Comparison of ENCODE assay signal across 12 cellular contexts in genomic region chr17:2240541-2240940, GRCh38.
DNase-seq lines count a peak whose midpoint lies in the region; ATAC-seq, FAIRE-seq and TF ChIP-seq lines count a peak whose summit lies in the region.
"Had no signal": no experiment of that assay in that cellular context is flagged by ENCODE, and none has a peak within 500 bp of the region (broad histone marks: within the 10 kb centered on the region; RNA-seq: fewer than 3 reads in every experiment).

No MANE protein-coding gene starts in this region.

- CTCF ChIA-PET in GM12878 (lab: Yijun Ruan, JAX), result interaction anchor here (0.9 to 2.6 kb wide), 25 partner anchors 9 to 187 kb away, joined by 3 to 25 read pairs (median 4); partner anchors contain the start of gene HIC1
- CTCF ChIA-PET in naive thymus-derived CD4-positive, alpha-beta T cell (lab: Charles Lee), result no interaction called here

- RAD21 ChIA-PET in GM12878 (lab: Charles Lee; ENCODE audit: unreplicated experiment), result interaction anchor here (0.6 to 2.6 kb wide), 26 partner anchors 17 to 187 kb away, joined by 3 to 54 read pairs (median 6); partner anchors contain the start of genes HIC1 and TSR1

- SMC1A ChIA-PET in GM12878 (lab: Charles Lee; ENCODE audit: uncharacterized antibody, unreplicated experiment), result interaction anchor here (0.6 to 2.5 kb wide), 30 partner anchors 10 to 191 kb away, joined by 3 to 30 read pairs (median 6); partner anchors contain the start of gene HIC1

- POLR2A ChIA-PET in GM12878 (lab: Charles Lee), result interaction anchor here (0.5 to 2.6 kb wide), 15 partner anchors 13 to 185 kb away, joined by 3 to 21 read pairs (median 5); partner anchors contain the start of gene HIC1
- POLR2A ChIA-PET in naive thymus-derived CD4-positive, alpha-beta T cell (lab: Charles Lee), result interaction anchor here (1.1 kb wide), 1 partner anchor 8 kb away, joined by 5 read pairs; no protein-coding TSS in a partner anchor

- no peak for TF ChIP-seq EP300 in GM12878 (IDR thresholded peaks at IDR 0.05; ENCODE audit: borderline replicate concordance in 1 of 2, control insufficient read depth in 1 of 2, low read depth in 2 of 2, low read length in 2 of 2)

- H3K27me3 ChIP-seq in ACC112 (ENCODE audit: insufficient read depth, low read length) (no peaks in the 10 kb centered on the region), GM12878 (replicated peaks in 1 of 2; ENCODE audit: control insufficient read depth in 2 of 2, insufficient read depth in 2 of 2, low read length in 1 of 2) (no peaks in the 10 kb centered on the region)
- H3K27me3 ChIP-seq in naive thymus-derived CD4-positive, alpha-beta T cell (ENCODE audit: control insufficient read depth in 2 of 2, insufficient read depth in 2 of 2, low read length in 2 of 2), result no peaks in the 10 kb centered on the region
- H3K27me3 ChIP-seq: cardiac muscle cell had no signal

- DNase-seq in GM12878 (ENCODE audit: low read depth, low spot score), result no peak
- no peak for DNase-seq in naive thymus-derived CD4-positive, alpha-beta T cell
- no peak for DNase-seq in natural killer cell
- DNase-seq in GM19239 (ENCODE audit: insufficient read length, low spot score), result no peak
- no peak for DNase-seq in germinal center (ENCODE audit: low spot score)
- DNase-seq: GOT3, NCI-H187, nephron progenitor cell had no signal

- FAIRE-seq in GM12878 (lab: Jason Lieb, UNC) (no peak), GM19239 (lab: Jason Lieb, UNC) (no peak)

- H3K36me3 ChIP-seq in ACC112 (ENCODE audit: insufficient read depth, low read length) (peaks cover 3% of the 10 kb centered on the region; the same call in 1 of the 2 replicates), GM12878 (ENCODE audit: control insufficient read depth in 2 of 2, insufficient read depth in 2 of 2, low read length in 1 of 2) (peaks cover 2 to 16% of the 10 kb centered on the region in 2 experiments; a peak in 3 of 4 replicates)
- peaks cover 0 to 53% (median 5%) of the 10 kb centered on the region in 3 experiments for H3K36me3 ChIP-seq in naive thymus-derived CD4-positive, alpha-beta T cell (ENCODE audit: control insufficient read depth in 2 of 3, insufficient read depth in 3 of 3, low read length in 3 of 3)

- peak overlapping the region in 6 of 9 donors; percentile 32 to 92 (median 43) for H3K27ac Mint-ChIP-seq in naive thymus-derived CD4-positive, alpha-beta T cell
- no peak overlapping the region for H3K27ac Mint-ChIP-seq in natural killer cell

- no peak overlapping the region for H2AFZ ChIP-seq in ACC112 (ENCODE audit: low read length, unreplicated experiment)
- H2AFZ ChIP-seq in GM12878 (ENCODE audit: control insufficient read depth, low read depth, low read length), result no peak overlapping the region

- in situ Hi-C loops in GM12878 (cut with MboI), result loop anchor here (10.0 kb wide), 1 partner anchor 176 kb away; no protein-coding TSS in a partner anchor

- TF ChIP-seq CTCF in GM12878 (IDR thresholded peaks at IDR 0.05 in 2 of 3, conservative IDR thresholded peaks at IDR 0.05 in 1 of 3; ENCODE audit: control insufficient read depth in 2 of 3, extremely low read depth in 1 of 3, insufficient read depth in 1 of 3, low read depth in 3 of 3, low read length in 3 of 3) (no peak), natural killer cell (IDR thresholded peaks at IDR 0.05) (no peak)

- peak overlapping the region; percentile 8; the same call in 1 of the 2 replicates for H3K4me3 ChIP-seq in ACC112 (ENCODE audit: low read depth, low read length)
- peak overlapping the region; percentile 61 for H3K4me3 ChIP-seq in GM12878
- no peak overlapping the region for H3K4me3 ChIP-seq in naive thymus-derived CD4-positive, alpha-beta T cell (ENCODE audit: low read length)
- H3K4me3 ChIP-seq: cardiac muscle cell had no signal

- H3K4me1 Mint-ChIP-seq in naive thymus-derived CD4-positive, alpha-beta T cell, result peaks cover 7 to 80% (median 24%) of the 10 kb centered on the region in 7 donors
- peaks cover 0 to 12% of the 10 kb centered on the region in 2 donors for H3K4me1 Mint-ChIP-seq in natural killer cell

- no peaks in the 10 kb centered on the region for H4K20me1 ChIP-seq in GM12878 (ENCODE audit: control insufficient read depth, insufficient read depth)

- intact Hi-C loops in GM12878 (cut with micrococcal nuclease; ENCODE audit: unreplicated experiment), result loop anchor here (5.0 kb wide), 2 partner anchors 48 to 168 kb away; no protein-coding TSS in a partner anchor
- intact Hi-C loops in naive thymus-derived CD4-positive, alpha-beta T cell (cut with micrococcal nuclease), result loop anchor here (5.0 to 10.0 kb wide), 3 partner anchors 46 to 333 kb away; no protein-coding TSS in a partner anchor
- intact Hi-C loops in natural killer cell (cut with micrococcal nuclease), result no loop called here

- peak overlapping the region in 1 of 10 donors; percentile 71 for H3K4me3 Mint-ChIP-seq in naive thymus-derived CD4-positive, alpha-beta T cell
- H3K4me3 Mint-ChIP-seq in natural killer cell, result no peak overlapping the region
- H3K4me3 Mint-ChIP-seq: nephron progenitor cell had no signal

- H3K4me1 ChIP-seq in ACC112 (ENCODE audit: control insufficient read depth, insufficient read depth, low read length, unreplicated experiment) (peaks cover 77% of the 10 kb centered on the region), GM12878 (ENCODE audit: control insufficient read depth, insufficient read depth, low read length) (peaks cover 57% of the 10 kb centered on the region)
- no peaks in the 10 kb centered on the region for H3K4me1 ChIP-seq in naive thymus-derived CD4-positive, alpha-beta T cell (ENCODE audit: control insufficient read depth in 2 of 2, insufficient read depth in 2 of 2, low read length in 2 of 2)

- H3K4me2 ChIP-seq in GM12878 (ENCODE audit: control insufficient read depth, insufficient read depth), result peak overlapping the region; percentile 95

- H3K27ac ChIP-seq in ACC112 (ENCODE audit: low read depth, low read length) (peak overlapping the region; percentile 90), GM12878 (ENCODE audit: control insufficient read depth, insufficient read depth) (peak overlapping the region; percentile 99)
- no peak overlapping the region for H3K27ac ChIP-seq in naive thymus-derived CD4-positive, alpha-beta T cell (ENCODE audit: low read depth, low read length)

- H3K79me2 ChIP-seq in ACC112 (ENCODE audit: control insufficient read depth, insufficient read depth, low read length, unreplicated experiment) (no peaks in the 10 kb centered on the region), GM12878 (ENCODE audit: control insufficient read depth, insufficient read depth, low read length) (peaks cover 34% of the 10 kb centered on the region)

- TSS peak; percentile 82 for BruUV-seq in GM12878 (replicated peaks; lab: Mats Ljungman, UMichigan)

- no peaks in the 10 kb centered on the region for H3K27me3 Mint-ChIP-seq in naive thymus-derived CD4-positive, alpha-beta T cell
- H3K27me3 Mint-ChIP-seq in natural killer cell (ENCODE audit: low read depth in 2 of 2), result no peaks in the 10 kb centered on the region

- WGBS in GM12878 (ENCODE audit: insufficient coverage, insufficient replicate concordance, low lambda C conversion rate, missing lambda C conversion rate), result 44% methylated on average over 13 of the region's 13 CpGs

- H3K36me3 Mint-ChIP-seq in naive thymus-derived CD4-positive, alpha-beta T cell, result peaks cover 6 to 53% (median 32%) of the 10 kb centered on the region in 5 donors
- H3K36me3 Mint-ChIP-seq in natural killer cell, result peaks cover 17% of the 10 kb centered on the region

- H3K9me3 ChIP-seq in GM12878 (replicated peaks; ENCODE audit: control insufficient read depth, insufficient read depth, low read length), result no peaks in the 10 kb centered on the region
- H3K9me3 ChIP-seq in naive thymus-derived CD4-positive, alpha-beta T cell (ENCODE audit: control insufficient read depth in 2 of 3, low read length in 3 of 3), result no peaks in the 10 kb centered on the region

- no peak for TF ChIP-seq POLR2A in GM12878 (IDR thresholded peaks at IDR 0.05; ENCODE audit: low read depth, low read length)

- H3K9ac ChIP-seq in GM12878 (ENCODE audit: control insufficient read depth, insufficient read depth, low read length), result peak overlapping the region; percentile 91

- ATAC-seq in GM21825 (IDR thresholded peaks at IDR 0.05; ENCODE audit: unreplicated experiment), result peak; percentile 2
- no peak for ATAC-seq in GM12878
- no peak for ATAC-seq in naive thymus-derived CD4-positive, alpha-beta T cell
- no peak for ATAC-seq in natural killer cell
- ATAC-seq in GM21619 (IDR thresholded peaks at IDR 0.05; ENCODE audit: unreplicated experiment), result no peak

- H3K9me3 Mint-ChIP-seq in naive thymus-derived CD4-positive, alpha-beta T cell, result no peaks in the 10 kb centered on the region
- H3K9me3 Mint-ChIP-seq in natural killer cell, result no peaks in the 10 kb centered on the region
- H3K9me3 Mint-ChIP-seq: nephron progenitor cell had no signal

- no peak for TF ChIP-seq RAD21 in GM12878 (IDR thresholded peaks at IDR 0.05; ENCODE audit: insufficient read depth, low read depth, low read length)

TF ChIP-seq in GM12878, 131 proteins besides CTCF, POLR2A, EP300 and RAD21 (continues in another document):
- 0 out of 2 replicates have a peak, but pooled peaks have one; percentile 5 for TF ChIP-seq GATAD2B (conservative IDR thresholded peaks at IDR 0.05; ENCODE audit: low read depth)
- no peak for TF ChIP-seq SMC3 (IDR thresholded peaks at IDR 0.05; ENCODE audit: borderline replicate concordance, low read length)
- no peak for TF ChIP-seq PKNOX1 (IDR thresholded peaks at IDR 0.05)
- TF ChIP-seq SMAD5 (IDR thresholded peaks at IDR 0.05; ENCODE audit: low read depth), result no peak
- peak; percentile 26; the same call in 1 of the 2 replicates for TF ChIP-seq MLLT1 (IDR thresholded peaks at IDR 0.05)

Comparison
In these comparisons a context has a peak if more than half of its experiments do, and no peak if none do; other contexts are left out.
1. H3K27ac Mint-ChIP-seq: peak in naive thymus-derived CD4-positive, alpha-beta T cell (6 of 9); none in natural killer cell (0 of 2).